Comparison of ENCODE assay signal across 1 cellular context in genomic region chr2:113124984-113125855, GRCh38.
TF ChIP-seq lines count a peak whose summit lies in the region.

No MANE protein-coding gene starts in this region.

TF ChIP-seq in HepG2, 621 proteins besides CTCF, POLR2A, EP300 and RAD21 (continued from another document):
- no peak for TF ChIP-seq MAZ (IDR thresholded peaks at IDR 0.05; ENCODE audit: borderline replicate concordance, low read depth, low read length)
- TF ChIP-seq MAZ (CRISPR knock-in tag; IDR thresholded peaks at IDR 0.05; ENCODE audit: low read depth): 0 out of 2 replicates have a peak, but pooled peaks have one; percentile 31
- TF ChIP-seq BCLAF1 (IDR thresholded peaks at IDR 0.05): no peak
- no peak for TF ChIP-seq ZBTB44 (CRISPR knock-in tag; IDR thresholded peaks at IDR 0.05)
- TF ChIP-seq ZFP90 (CRISPR knock-in tag; IDR thresholded peaks at IDR 0.05; ENCODE audit: borderline replicate concordance): no peak
- 0 out of 2 replicates have a peak, but pooled peaks have one; percentile 15 for TF ChIP-seq ATF2 (CRISPR knock-in tag; IDR thresholded peaks at IDR 0.05)
- no peak for TF ChIP-seq ZNF577 (CRISPR knock-in tag; IDR thresholded peaks at IDR 0.05; ENCODE audit: borderline replicate concordance, low read depth)
- TF ChIP-seq CREM (IDR thresholded peaks at IDR 0.05): no peak; the same call in 1 of the 2 replicates
- no peak for TF ChIP-seq CREM (CRISPR knock-in tag; IDR thresholded peaks at IDR 0.05)
- no peak for TF ChIP-seq CERS6 (CRISPR knock-in tag; IDR thresholded peaks at IDR 0.05)
- TF ChIP-seq TBL1XR1 (IDR thresholded peaks at IDR 0.05; ENCODE audit: borderline replicate concordance, low read length, partially characterized antibody): no peak
- no peak for TF ChIP-seq ZBTB39 (CRISPR knock-in tag; IDR thresholded peaks at IDR 0.05)
- TF ChIP-seq MEIS1 (CRISPR knock-in tag; IDR thresholded peaks at IDR 0.05; ENCODE audit: borderline replicate concordance): no peak
